ENCODE assay signal across 30 cellular contexts in the genomic region with DNA sequence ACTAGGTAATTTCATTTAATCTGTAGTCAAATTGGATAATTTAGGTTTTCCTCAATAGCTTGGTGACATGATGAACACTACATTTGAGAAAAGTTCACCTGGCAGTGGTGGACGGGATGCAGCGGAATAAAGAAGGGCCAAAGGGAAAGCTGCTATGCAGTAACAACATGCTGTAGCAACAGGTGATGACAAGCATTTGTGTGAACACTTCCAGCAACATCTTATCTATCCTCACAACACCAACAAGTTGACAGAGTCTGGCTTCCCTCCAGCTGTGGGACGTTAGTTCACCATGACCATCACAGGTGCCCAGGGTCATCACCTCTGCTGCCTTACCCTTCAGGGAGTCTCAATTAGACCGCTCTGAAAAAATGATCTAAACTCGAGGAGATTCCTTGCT. TPM values are rescaled to one million over a fixed set of nuclear protein-coding genes. Genes with fewer than 3 reads are reported as not detected.
"Had no signal": no experiment of that assay in that cellular context is flagged by ENCODE, and none has a peak within 500 bp of the region (broad histone marks: within the 10 kb centered on the region; RNA-seq: fewer than 3 reads in every experiment).

No MANE protein-coding gene starts in this region.

- H3K4me3 ChIP-seq: stomach, suprapubic skin, testis, thoracic aorta, thyroid gland, tibial artery, tibial nerve, transverse colon, upper lobe of left lung, upper lobe of right lung, uterus, vagina had no signal

- DNase-seq: stimulated activated CD4-positive, alpha-beta T cell treated with anti-CD3 and anti-CD28 coated beads, Interleukin-2, amount 100 ng/mL, for 48 hours; stimulated activated CD4-positive, alpha-beta T cell treated with anti-CD3 and anti-CD28 coated beads, Interleukin-4, amount 100 ng/mL, for 1 hour; stimulated activated CD4-positive, alpha-beta T cell treated with anti-CD3 and anti-CD28 coated beads, Interleukin-4, amount 100 ng/mL, for 24 hours; stimulated activated CD4-positive, alpha-beta T cell treated with anti-CD3 and anti-CD28 coated beads, Interleukin-4, amount 100 ng/mL, for 4 hours; stimulated activated CD8-positive, alpha-beta memory T cell treated with anti-CD3 and anti-CD28 coated beads, Interleukin-4, amount 100 ng/mL, for 48 hours; stimulated activated naive B cell treated with anti-CD40 and anti-IgM and Interleukin-4, amounts not matched to agents 10 μg/mL and 1 μg/mL and 100 μg/mL, for 72 hours; stimulated activated naive CD4-positive, alpha-beta T cell; stimulated activated naive CD4-positive, alpha-beta T cell treated with Interleukin-2 at 50 U/mL for 16 hours; stimulated activated naive CD8-positive, alpha-beta T cell treated with anti-CD3 and anti-CD28 coated beads, Interleukin-15, amount 100 ng/mL, for 72 hours; stimulated activated naive CD8-positive, alpha-beta T cell treated with anti-CD3 and anti-CD28 coated beads, Interleukin-15, Interleukin-2, amounts not matched to agents 100 U/mL and 50 U/mL, for 24 hours; stomach; substantia nigra; testis; thyroid gland; tibial artery; transverse colon; trophoblast cell; upper lobe of left lung; upper lobe of right lung; uterus had no signal

- H3K4me1 ChIP-seq: stomach, suprapubic skin, testis, thyroid gland, tibial artery, tibial nerve, transverse colon, upper lobe of left lung, upper lobe of right lung, uterus, vagina had no signal

- H3K4me1 Mint-ChIP-seq: stimulated activated effector memory CD8-positive, alpha-beta T cell treated with anti-CD3 and anti-CD28 coated beads, Interleukin-12 subunit alpha, Interleukin-12 subunit beta, amount 100 ng/mL, for 72 hours; stimulated activated memory B cell treated with anti-CD40 and anti-IgM and Interleukin-4, amounts not matched to agents 10 μg/mL and 1 μg/mL and 100 μg/mL, for 72 hours; stimulated activated naive B cell treated with anti-CD40 and anti-IgM and Interleukin-4, amounts not matched to agents 10 μg/mL and 1 μg/mL and 100 μg/mL, for 72 hours; stimulated activated naive CD8-positive, alpha-beta T cell treated with anti-CD3 and anti-CD28 coated beads, Interleukin-15, amount 100 ng/mL, for 72 hours had no signal

- H3K36me3 Mint-ChIP-seq: stimulated activated effector memory CD8-positive, alpha-beta T cell treated with anti-CD3 and anti-CD28 coated beads, Interleukin-12 subunit alpha, Interleukin-12 subunit beta, amount 100 ng/mL, for 72 hours; stimulated activated memory B cell treated with anti-CD40 and anti-IgM and Interleukin-4, amounts not matched to agents 10 μg/mL and 1 μg/mL and 100 μg/mL, for 72 hours; stimulated activated naive B cell treated with anti-CD40 and anti-IgM and Interleukin-4, amounts not matched to agents 10 μg/mL and 1 μg/mL and 100 μg/mL, for 72 hours; type B pancreatic cell had no signal

- H3K4me3 Mint-ChIP-seq: stimulated activated effector memory CD8-positive, alpha-beta T cell treated with anti-CD3 and anti-CD28 coated beads, Interleukin-12 subunit alpha, Interleukin-12 subunit beta, amount 100 ng/mL, for 72 hours; stimulated activated memory B cell treated with anti-CD40 and anti-IgM and Interleukin-4, amounts not matched to agents 10 μg/mL and 1 μg/mL and 100 μg/mL, for 72 hours; stimulated activated naive B cell treated with anti-CD40 and anti-IgM and Interleukin-4, amounts not matched to agents 10 μg/mL and 1 μg/mL and 100 μg/mL, for 72 hours; stimulated activated naive CD8-positive, alpha-beta T cell treated with anti-CD3 and anti-CD28 coated beads, Interleukin-15, amount 100 ng/mL, for 72 hours; stimulated activated naive CD8-positive, alpha-beta T cell treated with anti-CD3 and anti-CD28 coated beads, Interleukin-15, Interleukin-2, amounts not matched to agents 100 ng/mL and 50 ng/mL, for 24 hours; type B pancreatic cell had no signal

- H3K27ac ChIP-seq: stomach, suprapubic skin, testis, thoracic aorta, thyroid gland, tibial artery, tibial nerve, transverse colon, upper lobe of left lung, upper lobe of right lung, uterus, vagina had no signal

- H3K9me3 ChIP-seq: stomach, suprapubic skin, testis, thoracic aorta, thyroid gland, tibial artery, tibial nerve, transverse colon, upper lobe of left lung, upper lobe of right lung, uterus, vagina had no signal

- H3K27me3 ChIP-seq: suprapubic skin, testis, thyroid gland, tibial nerve, upper lobe of left lung, uterus, vagina had no signal

- H3K36me3 ChIP-seq: stomach, suprapubic skin, thoracic aorta, thyroid gland, tibial artery, tibial nerve, transverse colon, upper lobe of left lung, upper lobe of right lung, uterus, vagina had no signal

- FAIRE-seq: urothelium cell line had no signal

- H3K9me3 Mint-ChIP-seq: stimulated activated effector memory CD8-positive, alpha-beta T cell treated with anti-CD3 and anti-CD28 coated beads, Interleukin-12 subunit alpha, Interleukin-12 subunit beta, amount 100 ng/mL, for 72 hours; stimulated activated memory B cell treated with anti-CD40 and anti-IgM and Interleukin-4, amounts not matched to agents 10 μg/mL and 1 μg/mL and 100 μg/mL, for 72 hours; stimulated activated naive B cell treated with anti-CD40 and anti-IgM and Interleukin-4, amounts not matched to agents 10 μg/mL and 1 μg/mL and 100 μg/mL, for 72 hours; stimulated activated naive CD8-positive, alpha-beta T cell treated with anti-CD3 and anti-CD28 coated beads, Interleukin-15, amount 100 ng/mL, for 72 hours; stimulated activated naive CD8-positive, alpha-beta T cell treated with anti-CD3 and anti-CD28 coated beads, Interleukin-15, Interleukin-2, amounts not matched to agents 100 ng/mL and 50 ng/mL, for 24 hours had no signal

- H3K27ac Mint-ChIP-seq: stimulated activated effector memory CD8-positive, alpha-beta T cell treated with anti-CD3 and anti-CD28 coated beads, Interleukin-12 subunit alpha, Interleukin-12 subunit beta, amount 100 ng/mL, for 72 hours; stimulated activated memory B cell treated with anti-CD40 and anti-IgM and Interleukin-4, amounts not matched to agents 10 μg/mL and 1 μg/mL and 100 μg/mL, for 72 hours; stimulated activated naive B cell treated with anti-CD40 and anti-IgM and Interleukin-4, amounts not matched to agents 10 μg/mL and 1 μg/mL and 100 μg/mL, for 72 hours; stimulated activated naive CD8-positive, alpha-beta T cell treated with anti-CD3 and anti-CD28 coated beads, Interleukin-15, Interleukin-2, amounts not matched to agents 100 ng/mL and 50 ng/mL, for 24 hours; type B pancreatic cell had no signal

RNA-seq across cellular contexts. Expression of gene DBX2, which starts 8.3 kb away (rescaled TPM):
- total RNA-seq: stomach, tibial nerve, upper lobe of left lung, upper lobe of right lung, vagina had no signal
- polyA plus RNA-seq: stomach, thymus had no signal
